ENCODE assay signal across 9 cellular contexts in the genomic region with DNA sequence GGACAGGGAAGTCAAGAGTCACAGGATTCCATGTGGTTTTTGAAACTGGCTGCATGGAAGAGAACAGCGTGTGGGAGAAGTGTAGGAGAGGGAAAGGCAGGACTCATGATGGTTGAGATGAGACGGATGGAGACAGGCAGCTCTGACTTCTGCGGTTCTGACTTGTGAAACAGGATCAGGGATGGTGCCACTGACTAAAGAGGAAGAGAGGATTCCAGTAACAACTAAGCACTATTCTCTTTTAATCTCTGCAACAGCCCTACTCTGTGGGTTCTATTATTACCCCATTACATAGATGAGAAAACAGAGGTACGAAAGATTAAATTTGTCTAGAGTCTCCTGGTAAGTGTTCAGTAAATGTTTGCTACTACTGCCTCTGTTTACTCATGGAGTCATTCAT.
DNase-seq lines count a peak whose midpoint lies in the region; ATAC-seq and TF ChIP-seq lines count a peak whose summit lies in the region.
"Had no signal": no experiment of that assay in that cellular context is flagged by ENCODE, and none has a peak within 500 bp of the region (broad histone marks: within the 10 kb centered on the region; RNA-seq: fewer than 3 reads in every experiment).

No MANE protein-coding gene starts in this region.

- H3K27ac ChIP-seq in left lung (no peak overlapping the region), WERI-Rb-1 (no peak overlapping the region)

- intact Hi-C loops in left lung (cut with DNase I), result no loop called here

- peak; percentile 64 for DNase-seq in CD1c-positive myeloid dendritic cell (ENCODE audit: extremely low spot score)
- no peak for DNase-seq in left lung
- no peak for DNase-seq in activated CD8-positive, alpha-beta memory T cell treated with anti-CD3 and anti-CD28 coated beads, Interleukin-2, amount 50 U/mL, for 4 hours
- DNase-seq in activated CD8-positive, alpha-beta memory T cell treated with anti-CD3 and anti-CD28 coated beads for 24 hours, result no peak
- DNase-seq in WERI-Rb-1, result no peak
- no peak for DNase-seq in NCI-H1436 treated with DMSO at 0.1 percent for 48 hours (lab: John Stamatoyannopoulos, UW)
- DNase-seq: activated naive CD4-positive, alpha-beta T cell treated with anti-CD3 and anti-CD28 coated beads, Interleukin-2, amount 10 ng/mL, durations not matched to agents 7 days and 5 days had no signal

- no peaks in the 10 kb centered on the region for H3K9me3 ChIP-seq in left lung
- H3K9me3 ChIP-seq in WERI-Rb-1 (ENCODE audit: severe bottlenecking), result no peaks in the 10 kb centered on the region

- peak; percentile 64 for ATAC-seq in GM19463 (IDR thresholded peaks at IDR 0.05; ENCODE audit: unreplicated experiment)
- ATAC-seq in HG03342 (IDR thresholded peaks at IDR 0.05; ENCODE audit: unreplicated experiment), result peak; percentile 86
- peak; percentile 32 for ATAC-seq in left lung

- peaks cover 5 to 27% of the 10 kb centered on the region in 2 donors for H3K4me1 ChIP-seq in left lung

- H3K27me3 ChIP-seq in left lung (no peaks in the 10 kb centered on the region), WERI-Rb-1 (ENCODE audit: insufficient read depth, low read depth, severe bottlenecking) (no peaks in the 10 kb centered on the region)

- TF ChIP-seq CTCF in left lung (IDR thresholded peaks at IDR 0.05) (no peak), WERI-Rb-1 (IDR thresholded peaks at IDR 0.05; ENCODE audit: low read depth, low read length) (no peak)

- H3K4me3 ChIP-seq in left lung, result no peak overlapping the region
- H3K4me3 ChIP-seq in WERI-Rb-1 (ENCODE audit: low read depth, low read length), result no peak overlapping the region

- H3K36me3 ChIP-seq in left lung, result no peaks in the 10 kb centered on the region
- H3K36me3 ChIP-seq in WERI-Rb-1, result no peaks in the 10 kb centered on the region

Comparison
In these comparisons a context has a peak if more than half of its experiments do, and no peak if none do; other contexts are left out.
1. ATAC-seq: peak in every context shown above with its lines; median percentile 86 in HG03342; 64 in GM19463; 32 in left lung.